ENCODE assay signal across 8 cellular contexts in the genomic region with DNA sequence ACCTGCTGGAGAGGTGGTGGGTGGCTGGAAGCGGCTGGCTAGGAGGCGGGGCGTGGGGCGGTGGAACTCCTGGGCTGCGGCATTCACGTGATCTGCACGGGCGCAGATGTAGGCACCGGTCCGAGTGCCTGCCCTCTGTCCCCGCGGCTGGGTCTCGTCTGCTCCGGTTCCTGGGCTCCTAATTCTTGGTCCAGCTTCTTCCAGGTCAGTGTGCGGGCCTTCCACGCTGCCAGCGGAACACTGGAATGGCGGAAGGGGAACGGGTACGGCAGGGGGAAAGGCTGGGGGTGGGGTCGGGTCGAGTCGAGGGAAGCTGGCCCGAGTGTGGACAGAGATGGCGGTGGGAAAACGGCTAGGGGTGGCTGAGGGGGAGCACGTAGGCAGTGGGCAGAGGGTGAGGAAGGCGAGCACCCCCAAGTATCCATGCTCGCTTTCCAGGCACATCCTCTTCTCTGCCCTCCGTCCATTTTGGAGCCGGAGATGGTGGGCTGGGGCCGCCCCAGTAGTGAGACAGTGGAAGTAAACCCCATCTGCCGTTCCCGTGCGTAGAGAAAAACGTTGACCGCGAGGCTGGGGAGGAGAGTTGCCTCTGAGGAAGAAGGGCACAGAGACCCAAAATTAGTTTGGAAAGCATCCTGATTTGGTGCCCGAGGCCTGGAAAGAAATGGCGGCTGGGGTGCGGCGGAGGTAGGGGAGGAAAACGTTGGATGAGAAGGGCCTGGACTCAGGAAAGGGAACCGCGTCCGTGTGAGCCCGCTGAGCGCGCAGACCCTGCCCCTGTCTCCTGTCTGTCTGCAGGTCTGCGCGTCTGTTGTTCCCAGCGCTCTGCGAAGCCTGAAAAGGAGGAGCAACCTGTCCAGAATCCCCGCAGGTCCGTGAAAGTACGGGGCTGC. TPM values are rescaled to one million over a fixed set of nuclear protein-coding genes. Genes with fewer than 3 reads are reported as not detected.
DNase-seq lines count a peak whose midpoint lies in the region; ATAC-seq and TF ChIP-seq lines count a peak whose summit lies in the region.

A gene (plus strand): TSS at position 95 of the 893 bp plus-strand sequence. CDS start 1,161 bp downstream, outside the sequence.

- peaks cover 0 to 2% of the 10 kb centered on the region in 2 donors for H3K36me3 ChIP-seq in stomach smooth muscle (ENCODE audit: control insufficient read depth in 2 of 2, insufficient read depth in 2 of 2, low read length in 2 of 2)

- no peaks in the 10 kb centered on the region for H3K27me3 ChIP-seq in mononuclear cell (ENCODE audit: insufficient read depth, low read length)
- H3K27me3 ChIP-seq in stomach smooth muscle (ENCODE audit: control insufficient read depth in 1 of 2, insufficient read depth in 2 of 2, low read length in 2 of 2), result peaks cover 0 to 4% of the 10 kb centered on the region in 2 donors

- DNase-seq in NCI-H2196 (lab: John Stamatoyannopoulos, UW; ENCODE audit: unreplicated experiment) (peak; percentile 38), NCI-H2196 treated with DMSO at 0.1 percent for 48 hours (lab: John Stamatoyannopoulos, UW; ENCODE audit: unreplicated experiment) (no peak), NCI-H2107 treated with DMSO at 0.1 percent for 48 hours (lab: John Stamatoyannopoulos, UW; ENCODE audit: unreplicated experiment) (peak; percentile 73), erythroblast (lab: John Stamatoyannopoulos, UW) (peak; percentile 23 to 29)
- DNase-seq in activated CD8-positive, alpha-beta memory T cell treated with anti-CD3 and anti-CD28 coated beads for 24 hours, result peak; percentile 71

- TF ChIP-seq POLR2A in erythroblast (IDR thresholded peaks at IDR 0.05; ENCODE audit: low read length), result no peak

- ATAC-seq in HG02678 (IDR thresholded peaks at IDR 0.05; ENCODE audit: unreplicated experiment), result peak; percentile 90

- peak within 1 kb of the TSS; percentile 46 for H3K4me3 ChIP-seq in mononuclear cell (ENCODE audit: low read length)
- peak within 1 kb of the TSS; percentile 55 to 81 for H3K4me3 ChIP-seq in stomach smooth muscle (ENCODE audit: low read length in 2 of 2)

- H3K4me1 ChIP-seq in mononuclear cell (ENCODE audit: insufficient read depth, low read length) (no peaks in the 10 kb centered on the region), stomach smooth muscle (ENCODE audit: control insufficient read depth, insufficient read depth, low read length) (no peaks in the 10 kb centered on the region)

- H3K9ac ChIP-seq in stomach smooth muscle (ENCODE audit: low read length in 2 of 2), result peak within 1 kb of the TSS; percentile 74 to 86

- peak within 1 kb of the TSS; percentile 80 for H3K27ac ChIP-seq in stomach smooth muscle (ENCODE audit: low read length)

- no peaks in the 10 kb centered on the region for H3K9me3 ChIP-seq in mononuclear cell (ENCODE audit: low read depth, low read length)
- no peaks in the 10 kb centered on the region for H3K9me3 ChIP-seq in stomach smooth muscle (ENCODE audit: control insufficient read depth in 2 of 2, low read length in 2 of 2)

RNA-seq across cellular contexts. Expression of the gene that starts here (rescaled TPM):
- total RNA-seq in mononuclear cell, result 3.7 TPM
